ENCODE assay signal across 13 cellular contexts in the genomic region with DNA sequence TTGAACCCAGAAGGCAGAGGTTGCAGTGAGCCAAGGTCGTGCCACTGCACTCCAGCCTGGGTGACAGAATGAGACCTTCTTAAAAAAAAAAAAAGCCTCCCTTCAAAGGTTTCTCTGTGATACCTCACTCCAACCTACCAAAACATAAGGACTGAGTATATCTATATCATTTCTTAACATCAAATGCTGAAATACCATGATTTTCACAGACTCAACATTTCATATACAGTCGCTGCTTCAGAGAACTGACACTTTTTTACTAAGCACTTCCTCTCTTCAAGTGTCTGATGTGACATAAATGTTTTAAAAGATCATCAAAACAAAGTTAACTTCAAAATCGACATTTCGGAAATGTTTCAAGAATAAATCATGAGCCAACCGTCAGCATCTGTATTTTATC.
"Had no signal": no experiment of that assay in that cellular context is flagged by ENCODE, and none has a peak within 500 bp of the region (broad histone marks: within the 10 kb centered on the region; RNA-seq: fewer than 3 reads in every experiment).

No MANE protein-coding gene starts in this region.

- DNase-seq: activated CD4-positive, alpha-beta T cell treated with anti-CD3 and anti-CD28 coated beads, Interleukin-2, amount 50 U/mL, for 4 hours; activated CD4-positive, CD25-positive, alpha-beta regulatory T cell; islet precursor cell; midbrain; retina; SJCRH30; stimulated activated CD4-positive, alpha-beta T cell treated with anti-CD3 and anti-CD28 coated beads, Interleukin-12 subunit alpha, Interleukin-12 subunit beta, amount 100 ng/mL, for 4 hours had no signal

- H3K27ac ChIP-seq: cardiac muscle cell, hepatocyte, neutrophil, parathyroid adenoma, SJCRH30 had no signal

- H3K27me3 Mint-ChIP-seq: stimulated activated memory B cell treated with anti-CD40 and anti-IgM and Interleukin-4, amounts not matched to agents 10 μg/mL and 1 μg/mL and 100 μg/mL, for 72 hours had no signal

- H3K9me3 Mint-ChIP-seq: stimulated activated memory B cell treated with anti-CD40 and anti-IgM and Interleukin-4, amounts not matched to agents 10 μg/mL and 1 μg/mL and 100 μg/mL, for 72 hours had no signal

- H3K36me3 ChIP-seq: cardiac muscle cell had no signal

- ATAC-seq: stimulated activated memory B cell treated with anti-CD40 and anti-IgM and Interleukin-4, amounts not matched to agents 10 μg/mL and 1 μg/mL and 100 μg/mL, for 72 hours had no signal

- H3K27me3 ChIP-seq: cardiac muscle cell, hepatocyte, neutrophil, SJCRH30 had no signal

- H3K9me3 ChIP-seq: neutrophil, SJCRH30 had no signal

- H3K4me1 ChIP-seq: SJCRH30 had no signal

- H3K4me3 Mint-ChIP-seq: stimulated activated memory B cell treated with anti-CD40 and anti-IgM and Interleukin-4, amounts not matched to agents 10 μg/mL and 1 μg/mL and 100 μg/mL, for 72 hours had no signal

- H3K27ac Mint-ChIP-seq: stimulated activated memory B cell treated with anti-CD40 and anti-IgM and Interleukin-4, amounts not matched to agents 10 μg/mL and 1 μg/mL and 100 μg/mL, for 72 hours had no signal

- H3K4me3 ChIP-seq: cardiac muscle cell, hepatocyte, lung, SJCRH30 had no signal
